In the genomic region with DNA sequence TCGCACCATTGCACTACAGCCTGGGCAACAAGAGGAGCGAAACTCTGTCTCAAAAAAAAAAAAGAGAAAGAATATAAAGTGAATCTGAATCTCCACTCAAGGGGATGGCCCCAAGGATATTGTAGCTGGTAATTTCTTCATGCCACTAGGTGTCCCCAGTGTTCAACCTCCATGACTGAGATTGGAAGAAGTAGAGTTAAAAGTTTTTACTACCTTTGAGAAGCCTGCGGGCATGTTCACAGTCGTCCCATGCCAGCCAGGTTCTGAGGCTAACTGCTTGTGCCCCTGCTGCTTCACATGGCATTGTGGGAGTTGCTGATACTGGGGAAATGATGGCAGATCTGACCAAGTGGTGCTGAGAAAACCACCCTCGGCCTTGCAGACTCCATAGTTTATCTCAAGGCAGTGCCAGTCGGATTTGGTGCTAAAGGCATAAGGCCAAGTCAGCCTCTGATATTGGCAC, we compare ENCODE assay signal across 8 cellular contexts. TPM values are rescaled to one million over a fixed set of nuclear protein-coding genes. Genes with fewer than 3 reads are reported as not detected.
A peak's percentile ranks its signal among the peaks of the same experiment; 100 is the strongest.
DNase-seq lines count a peak whose midpoint lies in the region; ATAC-seq and TF ChIP-seq lines count a peak whose summit lies in the region.

No MANE protein-coding gene starts in this region.

- H3K27ac ChIP-seq in cardiac muscle cell = peak overlapping the region; percentile 36

- intact Hi-C loops in activated CD4-positive, alpha-beta T cell treated with anti-CD3 and anti-CD28 coated beads, Interleukin-2, amount 10 ng/mL, durations not matched to agents 24 days and 14 days (cut with micrococcal nuclease) = loop anchor here (2.0 kb wide), 1 partner anchor 95 kb away; no protein-coding TSS in a partner anchor
- intact Hi-C loops in sciatic nerve (cut with DNase I) = no loop called here

- peaks cover 30% of the 10 kb centered on the region for H3K4me1 ChIP-seq in cardiac muscle cell (ENCODE audit: low read depth)

- ATAC-seq in WTC11 = peak; percentile 58
- ATAC-seq in sciatic nerve = peak; percentile 62
- ATAC-seq in GM18858 (IDR thresholded peaks at IDR 0.05; ENCODE audit: unreplicated experiment) = no peak

- peaks cover 2% of the 10 kb centered on the region for H3K36me3 ChIP-seq in cardiac muscle cell

- POLR2A ChIA-PET in WTC11 (lab: Charles Lee) = interaction anchor here (1.0 kb wide), 1 partner anchor 18 kb away, joined by 3 read pairs; no protein-coding TSS in a partner anchor

- H3K27me3 Mint-ChIP-seq in activated CD4-positive, alpha-beta T cell treated with anti-CD3 and anti-CD28 coated beads, Interleukin-2, amount 10 ng/mL, durations not matched to agents 24 days and 14 days = no peaks in the 10 kb centered on the region
- no peaks in the 10 kb centered on the region for H3K27me3 Mint-ChIP-seq in WTC11 (ENCODE audit: low read depth)

- H3K4me3 Mint-ChIP-seq in activated CD4-positive, alpha-beta T cell treated with anti-CD3 and anti-CD28 coated beads, Interleukin-2, amount 10 ng/mL, durations not matched to agents 24 days and 14 days = no peak overlapping the region
- no peak overlapping the region for H3K4me3 Mint-ChIP-seq in WTC11

- no peak overlapping the region for H3K4me3 ChIP-seq in cardiac muscle cell

- H3K27me3 ChIP-seq in cardiac muscle cell = no peaks in the 10 kb centered on the region

- H3K4me1 Mint-ChIP-seq in activated CD4-positive, alpha-beta T cell treated with anti-CD3 and anti-CD28 coated beads, Interleukin-2, amount 10 ng/mL, durations not matched to agents 24 days and 14 days = peaks cover 2% of the 10 kb centered on the region
- peaks cover 20% of the 10 kb centered on the region for H3K4me1 Mint-ChIP-seq in WTC11

- peak; percentile 60; the same call in 1 of the 2 replicates for TF ChIP-seq CTCF in WTC11 (IDR thresholded peaks at IDR 0.05)
- TF ChIP-seq CTCF in cardiac muscle cell (IDR thresholded peaks at IDR 0.05; ENCODE audit: low read depth, low read length) = peak; percentile 73

- CTCF ChIA-PET in WTC11 (lab: Charles Lee) = interaction anchor here (0.5 to 7.6 kb wide), 37 partner anchors 8 to 396 kb away, joined by 3 to 135 read pairs (median 4); partner anchors contain the start of genes ELF3, IPO9, LMOD1 and SHISA4

- H3K9me3 ChIP-seq in cardiac muscle cell (ENCODE audit: low read depth) = no peaks in the 10 kb centered on the region

- no peak overlapping the region for H3K27ac Mint-ChIP-seq in activated CD4-positive, alpha-beta T cell treated with anti-CD3 and anti-CD28 coated beads, Interleukin-2, amount 10 ng/mL, durations not matched to agents 24 days and 14 days
- peak overlapping the region; percentile 85; the same call in 1 of the 2 replicates for H3K27ac Mint-ChIP-seq in WTC11

- no peaks in the 10 kb centered on the region for H3K9me3 Mint-ChIP-seq in activated CD4-positive, alpha-beta T cell treated with anti-CD3 and anti-CD28 coated beads, Interleukin-2, amount 10 ng/mL, durations not matched to agents 24 days and 14 days
- no peaks in the 10 kb centered on the region for H3K9me3 Mint-ChIP-seq in WTC11

- DNase-seq in activated CD4-positive, alpha-beta T cell treated with anti-CD3 and anti-CD28 coated beads, Interleukin-2, amount 10 ng/mL, durations not matched to agents 24 days and 14 days = peak; percentile 77
- DNase-seq in activated CD4-positive, alpha-beta T cell treated with anti-CD3 and anti-CD28 coated beads, Interleukin-2, amount 50 U/mL, for 4 hours = no peak
- DNase-seq in LoVo (ENCODE audit: low spot score) (peak; percentile 22), WTC11 (ENCODE audit: low spot score) (peak; percentile 36), cardiac muscle cell (ENCODE audit: low read depth in 1 of 2, low spot score in 1 of 2) (peak; percentile 59 to 66), sciatic nerve (ENCODE audit: low spot score) (no peak), cortex of kidney (lab: John Stamatoyannopoulos, UW) (no peak)

- H3K36me3 Mint-ChIP-seq in activated CD4-positive, alpha-beta T cell treated with anti-CD3 and anti-CD28 coated beads, Interleukin-2, amount 10 ng/mL, durations not matched to agents 24 days and 14 days (ENCODE audit: low read depth) = peaks cover 35% of the 10 kb centered on the region
- H3K36me3 Mint-ChIP-seq in WTC11 = peaks cover 28% of the 10 kb centered on the region

TF ChIP-seq in WTC11, 78 proteins besides CTCF, POLR2A, EP300 and RAD21 (continues in another document):
- TF ChIP-seq ZNF671 (CRISPR knock-in tag; IDR thresholded peaks at IDR 0.05) (no peak), KAT7 (CRISPR knock-in tag; IDR thresholded peaks at IDR 0.05; ENCODE audit: borderline replicate concordance) (no peak), USF2 (CRISPR knock-in tag; IDR thresholded peaks at IDR 0.05) (no peak), ZNF423 (CRISPR knock-in tag; IDR thresholded peaks at IDR 0.05) (no peak), CREB1 (CRISPR knock-in tag; IDR thresholded peaks at IDR 0.05) (no peak), NFYB (CRISPR knock-in tag; conservative IDR thresholded peaks at IDR 0.05; ENCODE audit: low read depth) (no peak), ZNF121 (CRISPR knock-in tag; IDR thresholded peaks at IDR 0.05) (no peak), CREM (CRISPR knock-in tag; IDR thresholded peaks at IDR 0.05) (no peak)
- TF ChIP-seq, protein P1, sequence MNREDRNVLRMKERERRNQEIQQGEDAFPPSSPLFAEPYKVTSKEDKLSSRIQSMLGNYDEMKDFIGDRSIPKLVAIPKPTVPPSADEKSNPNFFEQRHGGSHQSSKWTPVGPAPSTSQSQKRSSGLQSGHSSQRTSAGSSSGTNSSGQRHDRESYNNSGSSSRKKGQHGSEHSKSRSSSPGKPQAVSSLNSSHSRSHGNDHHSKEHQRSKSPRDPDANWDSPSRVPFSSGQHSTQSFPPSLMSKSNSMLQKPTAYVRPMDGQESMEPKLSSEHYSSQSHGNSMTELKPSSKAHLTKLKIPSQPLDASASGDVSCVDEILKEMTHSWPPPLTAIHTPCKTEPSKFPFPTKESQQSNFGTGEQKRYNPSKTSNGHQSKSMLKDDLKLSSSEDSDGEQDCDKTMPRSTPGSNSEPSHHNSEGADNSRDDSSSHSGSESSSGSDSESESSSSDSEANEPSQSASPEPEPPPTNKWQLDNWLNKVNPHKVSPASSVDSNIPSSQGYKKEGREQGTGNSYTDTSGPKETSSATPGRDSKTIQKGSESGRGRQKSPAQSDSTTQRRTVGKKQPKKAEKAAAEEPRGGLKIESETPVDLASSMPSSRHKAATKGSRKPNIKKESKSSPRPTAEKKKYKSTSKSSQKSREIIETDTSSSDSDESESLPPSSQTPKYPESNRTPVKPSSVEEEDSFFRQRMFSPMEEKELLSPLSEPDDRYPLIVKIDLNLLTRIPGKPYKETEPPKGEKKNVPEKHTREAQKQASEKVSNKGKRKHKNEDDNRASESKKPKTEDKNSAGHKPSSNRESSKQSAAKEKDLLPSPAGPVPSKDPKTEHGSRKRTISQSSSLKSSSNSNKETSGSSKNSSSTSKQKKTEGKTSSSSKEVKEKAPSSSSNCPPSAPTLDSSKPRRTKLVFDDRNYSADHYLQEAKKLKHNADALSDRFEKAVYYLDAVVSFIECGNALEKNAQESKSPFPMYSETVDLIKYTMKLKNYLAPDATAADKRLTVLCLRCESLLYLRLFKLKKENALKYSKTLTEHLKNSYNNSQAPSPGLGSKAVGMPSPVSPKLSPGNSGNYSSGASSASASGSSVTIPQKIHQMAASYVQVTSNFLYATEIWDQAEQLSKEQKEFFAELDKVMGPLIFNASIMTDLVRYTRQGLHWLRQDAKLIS (CRISPR knock-in tag; IDR thresholded peaks at IDR 0.05; ENCODE audit: borderline replicate concordance) = no peak
- TF ChIP-seq, protein P2, sequence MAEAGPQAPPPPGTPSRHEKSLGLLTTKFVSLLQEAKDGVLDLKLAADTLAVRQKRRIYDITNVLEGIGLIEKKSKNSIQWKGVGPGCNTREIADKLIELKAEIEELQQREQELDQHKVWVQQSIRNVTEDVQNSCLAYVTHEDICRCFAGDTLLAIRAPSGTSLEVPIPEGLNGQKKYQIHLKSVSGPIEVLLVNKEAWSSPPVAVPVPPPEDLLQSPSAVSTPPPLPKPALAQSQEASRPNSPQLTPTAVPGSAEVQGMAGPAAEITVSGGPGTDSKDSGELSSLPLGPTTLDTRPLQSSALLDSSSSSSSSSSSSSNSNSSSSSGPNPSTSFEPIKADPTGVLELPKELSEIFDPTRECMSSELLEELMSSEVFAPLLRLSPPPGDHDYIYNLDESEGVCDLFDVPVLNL (CRISPR knock-in tag; IDR thresholded peaks at IDR 0.05; ENCODE audit: borderline replicate concordance, low read depth) = no peak
- TF ChIP-seq, protein P3, sequence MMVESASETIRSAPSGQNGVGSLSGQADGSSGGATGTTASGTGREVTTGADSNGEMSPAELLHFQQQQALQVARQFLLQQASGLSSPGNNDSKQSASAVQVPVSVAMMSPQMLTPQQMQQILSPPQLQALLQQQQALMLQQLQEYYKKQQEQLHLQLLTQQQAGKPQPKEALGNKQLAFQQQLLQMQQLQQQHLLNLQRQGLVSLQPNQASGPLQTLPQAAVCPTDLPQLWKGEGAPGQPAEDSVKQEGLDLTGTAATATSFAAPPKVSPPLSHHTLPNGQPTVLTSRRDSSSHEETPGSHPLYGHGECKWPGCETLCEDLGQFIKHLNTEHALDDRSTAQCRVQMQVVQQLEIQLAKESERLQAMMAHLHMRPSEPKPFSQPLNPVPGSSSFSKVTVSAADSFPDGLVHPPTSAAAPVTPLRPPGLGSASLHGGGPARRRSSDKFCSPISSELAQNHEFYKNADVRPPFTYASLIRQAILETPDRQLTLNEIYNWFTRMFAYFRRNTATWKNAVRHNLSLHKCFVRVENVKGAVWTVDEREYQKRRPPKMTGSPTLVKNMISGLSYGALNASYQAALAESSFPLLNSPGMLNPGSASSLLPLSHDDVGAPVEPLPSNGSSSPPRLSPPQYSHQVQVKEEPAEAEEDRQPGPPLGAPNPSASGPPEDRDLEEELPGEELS (CRISPR knock-in tag; IDR thresholded peaks at IDR 0.05) = no peak

RNA-seq across cellular contexts. Expression of gene SHISA4, which starts 10.8 kb away (rescaled TPM):
- 0.38 and 0.77 TPM in 2 replicates for total RNA-seq in activated CD4-positive, alpha-beta T cell treated with anti-CD3 and anti-CD28 coated beads, Interleukin-2, amount 10 ng/mL, durations not matched to agents 24 days and 14 days
- total RNA-seq in WTC11 (2021) (6.3 to 9.9 TPM (median 8.1 TPM) in 3 replicates), cardiac muscle cell (14.3 and 21.9 TPM in 2 replicates), sciatic nerve (37.7 TPM)
- 22.8 and 24.3 TPM in 2 replicates for polyA plus RNA-seq in cardiac muscle cell

RNA-seq across cellular contexts. Expression of gene IPO9, which starts 49.0 kb away (rescaled TPM):
- total RNA-seq in activated CD4-positive, alpha-beta T cell treated with anti-CD3 and anti-CD28 coated beads, Interleukin-2, amount 10 ng/mL, durations not matched to agents 24 days and 14 days = 66.3 and 75.5 TPM in 2 replicates
- total RNA-seq in WTC11 (2021) (94.1 to 98.6 TPM (median 97.2 TPM) in 3 replicates), cardiac muscle cell (34.7 and 36.9 TPM in 2 replicates), sciatic nerve (33.0 TPM)
- polyA plus RNA-seq in cardiac muscle cell = 61.7 and 82.1 TPM in 2 replicates

Comparison
In these comparisons a context has a peak if more than half of its experiments do, and no peak if none do; other contexts are left out.
1. DNase-seq: peak in activated CD4-positive, alpha-beta T cell treated with anti-CD3 and anti-CD28 coated beads, Interleukin-2, amount 10 ng/mL, durations not matched to agents 24 days and 14 days (single experiment), LoVo (single experiment), WTC11 (single experiment) and cardiac muscle cell (2 of 2); none in activated CD4-positive, alpha-beta T cell treated with anti-CD3 and anti-CD28 coated beads, Interleukin-2, amount 50 U/mL, for 4 hours (0 of 2), sciatic nerve (single experiment) and cortex of kidney (single experiment).